In genomic region chr5:14960120-14960462, GRCh38 we compare ENCODE assay signal across 13 cellular contexts.
DNase-seq lines count a peak whose midpoint lies in the region; ATAC-seq and TF ChIP-seq lines count a peak whose summit lies in the region.
"Had no signal": no experiment of that assay in that cellular context is flagged by ENCODE, and none has a peak within 500 bp of the region (broad histone marks: within the 10 kb centered on the region; RNA-seq: fewer than 3 reads in every experiment).

No MANE protein-coding gene starts in this region.

- peak overlapping the region; percentile 60 for H3K4me2 ChIP-seq in PC-3 (ENCODE audit: low read length)
- H3K4me2 ChIP-seq in neuronal stem cell (ENCODE audit: insufficient read depth, low read length, poor library complexity, severe bottlenecking): no peak overlapping the region

- ATAC-seq in PC-3 (no peak), upper lobe of right lung (peak; percentile 14), GM19324 (IDR thresholded peaks at IDR 0.05; ENCODE audit: low FRiP score, unreplicated experiment) (no peak)
- ATAC-seq: GM12878 had no signal

- no peak for DNase-seq in PC-3
- no peak for DNase-seq in breast epithelium (ENCODE audit: low spot score in 2 of 2)
- DNase-seq in neuronal stem cell (ENCODE audit: low spot score): no peak
- no peak for DNase-seq in upper lobe of right lung
- DNase-seq in thyroid gland: no peak
- DNase-seq in DMS79 (lab: John Stamatoyannopoulos, UW): no peak
- DNase-seq: C1 segment of cervical spinal cord; CD4-positive, alpha-beta T cell; DMS 273 treated with DMSO at 0.1 percent for 48 hours; GOT3; H9 had no signal

- TF ChIP-seq POLR2A in breast epithelium (IDR thresholded peaks at IDR 0.05) (no peak), thyroid gland (IDR thresholded peaks at IDR 0.05) (no peak)

- H2AFZ ChIP-seq in PC-3 (ENCODE audit: low read length): no peak overlapping the region
- no peak overlapping the region for H2AFZ ChIP-seq in neuronal stem cell (ENCODE audit: low read length)

- H3K27me3 ChIP-seq in PC-3 (ENCODE audit: low read length) (no peaks in the 10 kb centered on the region), breast epithelium (no peaks in the 10 kb centered on the region), neuronal stem cell (ENCODE audit: control insufficient read depth in 3 of 3, insufficient read depth in 3 of 3, low read depth in 1 of 3, low read length in 3 of 3) (peaks cover 0 to 2% (median 0%) of the 10 kb centered on the region in 3 experiments), upper lobe of right lung (no peaks in the 10 kb centered on the region), thyroid gland (no peaks in the 10 kb centered on the region)

- H3K4me1 ChIP-seq in PC-3 (ENCODE audit: insufficient read depth, low read length) (peaks cover 21% of the 10 kb centered on the region), breast epithelium (no peaks in the 10 kb centered on the region), neuronal stem cell (ENCODE audit: control insufficient read depth in 2 of 2, insufficient read depth in 1 of 2, low read depth in 1 of 2, low read length in 2 of 2) (peaks cover 0 to 1% of the 10 kb centered on the region in 2 donors), upper lobe of right lung (no peaks in the 10 kb centered on the region), thyroid gland (peaks cover 0 to 4% of the 10 kb centered on the region in 2 donors)

- CTCF ChIA-PET in PC-3 (lab: Charles Lee): no interaction called here

- no peaks in the 10 kb centered on the region for H3K79me1 ChIP-seq in neuronal stem cell (ENCODE audit: low read depth, low read length)

- H3K4me3 ChIP-seq in PC-3 (ENCODE audit: low read length) (no peak overlapping the region), breast epithelium (no peak overlapping the region), neuronal stem cell (ENCODE audit: low read length in 2 of 2) (no peak overlapping the region), upper lobe of right lung (no peak overlapping the region), thyroid gland (replicated peaks in 1 of 3) (no peak overlapping the region)
- H3K4me3 ChIP-seq: GM12878 had no signal

- H3K27ac ChIP-seq in PC-3 (ENCODE audit: low read length) (peak overlapping the region; percentile 7; the same call in 1 of the 2 replicates), breast epithelium (peak overlapping the region; percentile 66 to 83), neuronal stem cell (replicated peaks; ENCODE audit: low read length) (no peak overlapping the region), upper lobe of right lung (no peak overlapping the region), thyroid gland (no peak overlapping the region)

- H2BK5ac ChIP-seq in neuronal stem cell (ENCODE audit: low read length): no peak overlapping the region

- no peaks in the 10 kb centered on the region for H4K20me1 ChIP-seq in PC-3 (ENCODE audit: low read length)

- no peak overlapping the region for H4K91ac ChIP-seq in neuronal stem cell (ENCODE audit: low read depth, low read length, poor library complexity)

- H2BK12ac ChIP-seq in neuronal stem cell (ENCODE audit: low read length): no peak overlapping the region

- no peaks in the 10 kb centered on the region for H3K79me2 ChIP-seq in PC-3 (ENCODE audit: low read length)

- H3K9me3 ChIP-seq in PC-3 (ENCODE audit: low read length): no peaks in the 10 kb centered on the region
- no peaks in the 10 kb centered on the region for H3K9me3 ChIP-seq in breast epithelium
- H3K9me3 ChIP-seq in neuronal stem cell (replicated peaks in 1 of 2; ENCODE audit: control insufficient read depth in 2 of 2, insufficient read depth in 1 of 2, low read depth in 1 of 2, low read length in 2 of 2): no peaks in the 10 kb centered on the region
- H3K9me3 ChIP-seq in upper lobe of right lung: no peaks in the 10 kb centered on the region
- no peaks in the 10 kb centered on the region for H3K9me3 ChIP-seq in thyroid gland

- peak overlapping the region; percentile 31 for H2AK5ac ChIP-seq in neuronal stem cell (ENCODE audit: low read depth, low read length)

- H2BK15ac ChIP-seq in neuronal stem cell (ENCODE audit: low read length): no peak overlapping the region

- no peaks in the 10 kb centered on the region for H3K36me3 ChIP-seq in PC-3 (ENCODE audit: low read depth, low read length)
- H3K36me3 ChIP-seq in breast epithelium: no peaks in the 10 kb centered on the region
- H3K36me3 ChIP-seq in neuronal stem cell (replicated peaks in 1 of 2; ENCODE audit: control insufficient read depth in 2 of 2, insufficient read depth in 2 of 2, low read length in 2 of 2): no peaks in the 10 kb centered on the region
- no peaks in the 10 kb centered on the region for H3K36me3 ChIP-seq in upper lobe of right lung
- H3K36me3 ChIP-seq in thyroid gland: no peaks in the 10 kb centered on the region

- no peak overlapping the region for H4K8ac ChIP-seq in neuronal stem cell (ENCODE audit: low read depth, low read length)

- no peaks in the 10 kb centered on the region for H3F3A ChIP-seq in PC-3 (ENCODE audit: low read length, unreplicated experiment)

- no peak overlapping the region for H2BK120ac ChIP-seq in neuronal stem cell (ENCODE audit: low read depth, low read length)

- no peaks in the 10 kb centered on the region for H3K9me2 ChIP-seq in PC-3 (replicated peaks; ENCODE audit: low read length)

- H3K18ac ChIP-seq in neuronal stem cell (ENCODE audit: low read length): no peak overlapping the region

- H3K14ac ChIP-seq in neuronal stem cell (ENCODE audit: low read length): no peak overlapping the region

- no peak overlapping the region for H3K23ac ChIP-seq in neuronal stem cell (ENCODE audit: low read depth, low read length, poor library complexity)

- POLR2A ChIA-PET in PC-3 (lab: Charles Lee; ENCODE audit: unreplicated experiment): no interaction called here

- no peak overlapping the region for H3K9ac ChIP-seq in PC-3 (ENCODE audit: low read length)
- no peak overlapping the region for H3K9ac ChIP-seq in neuronal stem cell (ENCODE audit: low read depth, low read length, poor library complexity)

- WGBS in neuronal stem cell (ENCODE audit: extremely low coverage in 2 of 2, insufficient read length in 2 of 2, insufficient replicate concordance in 1 of 2), 2 donors: no CpG with 5 or more reads among the region's 17 CpGs
- WGBS in thyroid gland, 2 donors: 93 to 97% methylated on average over 15 of the region's 17 CpGs

- H3K4ac ChIP-seq in neuronal stem cell (ENCODE audit: low read length): no peak overlapping the region

- TF ChIP-seq CTCF in PC-3 (conservative IDR thresholded peaks at IDR 0.05; ENCODE audit: low read depth, low read length): no peak
- no peak for TF ChIP-seq CTCF in breast epithelium (IDR thresholded peaks at IDR 0.05)
- TF ChIP-seq CTCF in upper lobe of right lung (IDR thresholded peaks at IDR 0.05): no peak
- no peak for TF ChIP-seq CTCF in thyroid gland (IDR thresholded peaks at IDR 0.05)

- BruUV-seq in PC-3 (replicated peaks; lab: Mats Ljungman, UMichigan): no TSS peak

- intact Hi-C loops in PC-3 (cut with micrococcal nuclease) (no loop called here), breast epithelium (cut with DNase I; ENCODE audit: low total_unique reads) (no loop called here), upper lobe of right lung (cut with DNase I) (no loop called here), thyroid gland (cut with DNase I) (no loop called here)

Comparison
In these comparisons a context has a peak if more than half of its experiments do, and no peak if none do; other contexts are left out.
1. H3K27ac ChIP-seq: peak in PC-3 (single experiment) and breast epithelium (2 of 2); none in neuronal stem cell (single experiment), upper lobe of right lung (single experiment) and thyroid gland (0 of 3).